ENCODE assay signal across 8 cellular contexts in genomic region chr7:155804897-155805825, GRCh38. TPM values are rescaled to one million over a fixed set of nuclear protein-coding genes. Genes with fewer than 3 reads are reported as not detected.
DNase-seq lines count a peak whose midpoint lies in the region; ATAC-seq, FAIRE-seq and TF ChIP-seq lines count a peak whose summit lies in the region.

No MANE protein-coding gene starts in this region.

- H4K5ac ChIP-seq in H1 (ENCODE audit: insufficient read length, low read depth, low read length) = no peak overlapping the region

- H3K36me3 ChIP-seq in H1 (ENCODE audit: control insufficient read depth in 2 of 4, insufficient read depth in 4 of 4, low read length in 3 of 4) = peaks cover 0 to 8% (median 0%) of the 10 kb centered on the region in 4 experiments; a peak in 2 of 8 replicates
- no peaks in the 10 kb centered on the region for H3K36me3 ChIP-seq in muscle layer of colon (ENCODE audit: insufficient read depth, low read length)

- H3K27ac ChIP-seq in H1 (ENCODE audit: low read depth, low read length) (no peak overlapping the region), muscle layer of colon (ENCODE audit: low read depth, low read length) (no peak overlapping the region)

- DNase-seq in COLO668 (lab: John Stamatoyannopoulos, UW; ENCODE audit: unreplicated experiment) = peak; percentile 69
- DNase-seq in NCI-H1105 treated with DMSO at 0.1 percent for 48 hours (lab: John Stamatoyannopoulos, UW) = peak; percentile 64
- peak; percentile 83 for DNase-seq in activated CD8-positive, alpha-beta memory T cell treated with anti-CD3 and anti-CD28 coated beads for 24 hours
- DNase-seq in H1 (ENCODE audit: low read depth in 1 of 2, low spot score in 2 of 2) = peak in 1 of 2 experiments; percentile 96
- peak; percentile 81 for DNase-seq in stimulated activated naive CD8-positive, alpha-beta T cell treated with anti-CD3 and anti-CD28 coated beads, Interleukin-15, Interleukin-2, amounts not matched to agents 100 U/mL and 50 U/mL, for 24 hours

- peak overlapping the region; percentile 21 for H2BK120ac ChIP-seq in H1 (replicated peaks; ENCODE audit: low read depth, low read length)

- H3K18ac ChIP-seq in H1 (ENCODE audit: extremely low read depth, low read length) = peak overlapping the region; percentile 71

- POLR2A ChIA-PET in H1 (lab: Charles Lee; ENCODE audit: partially characterized antibody) = interaction anchor here (1.0 kb wide), 1 partner anchor 8 kb away, joined by 3 read pairs; no protein-coding TSS in a partner anchor

- H2BK5ac ChIP-seq in H1 (ENCODE audit: low read depth, low read length) = no peak overlapping the region

- no peak overlapping the region for H3K56ac ChIP-seq in H1 (replicated peaks; ENCODE audit: insufficient read length, low read depth, low read length)

- TF ChIP-seq RAD21 in H1 (IDR thresholded peaks at IDR 0.05 in 1 of 2, conservative IDR thresholded peaks at IDR 0.05 in 1 of 2; ENCODE audit: low read depth in 2 of 2, low read length in 2 of 2) = peak; percentile 54 to 71

- H4K8ac ChIP-seq in H1 (ENCODE audit: extremely low read depth, insufficient read depth, low read length) = peak overlapping the region; percentile 41

- no peak overlapping the region for H2AFZ ChIP-seq in H1 (ENCODE audit: low read length)

- H3K23ac ChIP-seq in H1 (ENCODE audit: insufficient read length) = no peak overlapping the region

- CTCF ChIA-PET in H1 (lab: Charles Lee; ENCODE audit: partially characterized antibody) = interaction anchor here (0.6 to 1.6 kb wide), 10 partner anchors 35 to 841 kb away, joined by 3 to 7 read pairs (median 3); no protein-coding TSS in a partner anchor

- H3K9ac ChIP-seq in H1 (replicated peaks in 1 of 4; ENCODE audit: extremely low read depth in 1 of 4, low read depth in 3 of 4, low read length in 3 of 4) = no peak overlapping the region
- H3K9ac ChIP-seq in muscle layer of colon (ENCODE audit: low read length) = no peak overlapping the region

- H3K79me2 ChIP-seq in H1 (ENCODE audit: control insufficient read depth in 1 of 2, insufficient read depth in 2 of 2, low read length in 2 of 2) = no peaks in the 10 kb centered on the region

- no peak for TF ChIP-seq POLR2A in H1 (IDR thresholded peaks at IDR 0.05; ENCODE audit: control extremely low read depth in 1 of 2, low read depth in 2 of 2, low read length in 2 of 2)

- 3% methylated on average over 79 of the region's 91 CpGs; no CpG with 5 or more reads in 1 of the 2 experiments for WGBS in H1 (ENCODE audit: extremely low coverage in 1 of 2, insufficient coverage in 1 of 2, insufficient read length in 1 of 2, insufficient replicate concordance in 2 of 2, low coverage in 1 of 2, low lambda C conversion rate in 2 of 2, missing lambda C conversion rate in 1 of 2), 2 experiments

- no peak for TF ChIP-seq EP300 in H1 (IDR thresholded peaks at IDR 0.05; ENCODE audit: borderline replicate concordance in 1 of 2, low read depth in 2 of 2, low read length in 2 of 2)

- H2BK12ac ChIP-seq in H1 (ENCODE audit: low read depth, low read length) = peak overlapping the region; percentile 39; the same call in 1 of the 2 replicates

- peaks cover 81 to 100% (median 97%) of the 10 kb centered on the region in 4 experiments for H3K27me3 ChIP-seq in H1 (replicated peaks in 1 of 4; ENCODE audit: control insufficient read depth in 3 of 4, extremely low read depth in 1 of 4, insufficient read depth in 3 of 4, low read length in 3 of 4)
- peaks cover 25 to 79% of the 10 kb centered on the region in 2 donors for H3K27me3 ChIP-seq in muscle layer of colon (ENCODE audit: control insufficient read depth in 1 of 2, insufficient read depth in 2 of 2, low read length in 2 of 2)

- H4K20me1 ChIP-seq in H1 (replicated peaks in 1 of 2; ENCODE audit: control insufficient read depth in 1 of 2, insufficient read depth in 2 of 2, low read length in 2 of 2) = peaks cover 10 to 15% of the 10 kb centered on the region in 2 experiments

- H3K79me1 ChIP-seq in H1 (ENCODE audit: low read depth, low read length) = no peaks in the 10 kb centered on the region

- H3K9me3 ChIP-seq in H1 (ENCODE audit: insufficient read depth in 2 of 2, low read depth in 1 of 2, low read length in 1 of 2) (peaks cover 0 to 8% of the 10 kb centered on the region in 2 experiments; a peak in 2 of 4 replicates), muscle layer of colon (ENCODE audit: low read length) (no peaks in the 10 kb centered on the region)

- no peak overlapping the region for H3K14ac ChIP-seq in H1 (ENCODE audit: insufficient read length)

- peaks cover 11% of the 10 kb centered on the region; the same call in 1 of the 2 replicates for H3K23me2 ChIP-seq in H1 (ENCODE audit: low read depth, low read length)

- H3K4me2 ChIP-seq in H1 (ENCODE audit: insufficient read depth in 1 of 2, low read depth in 2 of 2, low read length in 2 of 2) = peak overlapping the region; percentile 40 to 78

- no peak overlapping the region for H4K91ac ChIP-seq in H1 (replicated peaks; ENCODE audit: insufficient read length, low read length)

- H3K4ac ChIP-seq in H1 (replicated peaks; ENCODE audit: insufficient read length, low read depth, low read length) = no peak overlapping the region

- no peak overlapping the region for H2AK5ac ChIP-seq in H1 (ENCODE audit: low read depth, low read length)

- TF ChIP-seq CTCF in H1 (IDR thresholded peaks at IDR 0.05; ENCODE audit: control extremely low read depth in 1 of 3, insufficient read depth in 1 of 3, low read depth in 1 of 3, low read length in 3 of 3) = peak in 2 of 3 experiments; percentile 64 to 86; a peak in 3 of 4 replicates

- 0 out of 2 replicates have a peak overlapping the region, but pooled peaks have one; percentile 34 for H2BK20ac ChIP-seq in H1 (ENCODE audit: low read length)

- peak overlapping the region in 3 of 4 experiments; percentile 27 to 56 (median 36); a peak in 7 of 8 replicates for H3K4me3 ChIP-seq in H1 (ENCODE audit: extremely low read depth in 1 of 4, insufficient read depth in 2 of 4, low read depth in 3 of 4, low read length in 4 of 4)
- H3K4me3 ChIP-seq in muscle layer of colon (ENCODE audit: low read depth in 1 of 2, low read length in 2 of 2) = peak overlapping the region; percentile 23 to 36

- FAIRE-seq in H1 (lab: Jason Lieb, UNC) = no peak

- no peak overlapping the region for H2BK15ac ChIP-seq in H1 (ENCODE audit: low read length)

- H3K4me1 ChIP-seq in H1 (replicated peaks in 1 of 4; ENCODE audit: control insufficient read depth in 3 of 4, insufficient read depth in 4 of 4, low read length in 3 of 4) = peaks cover 8 to 51% (median 35%) of the 10 kb centered on the region in 4 experiments
- H3K4me1 ChIP-seq in muscle layer of colon (ENCODE audit: insufficient read depth, low read length) = peaks cover 10% of the 10 kb centered on the region

- ATAC-seq in GM21528 (IDR thresholded peaks at IDR 0.05; ENCODE audit: low FRiP score, unreplicated experiment) = peak; percentile 41
- peak; percentile 64 for ATAC-seq in stimulated activated naive CD8-positive, alpha-beta T cell treated with anti-CD3 and anti-CD28 coated beads, Interleukin-15, Interleukin-2, amounts not matched to agents 100 U/mL and 50 U/mL, for 24 hours
- no peak for ATAC-seq in GM18870 (IDR thresholded peaks at IDR 0.05; ENCODE audit: unreplicated experiment)

TF ChIP-seq in H1, 55 proteins besides CTCF, POLR2A, EP300 and RAD21 (continues in another document):
- TF ChIP-seq EZH2 (IDR thresholded peaks at IDR 0.05; ENCODE audit: low read depth, low read length, severe bottlenecking) (peak; percentile 83), ATF3 (IDR thresholded peaks at IDR 0.05; ENCODE audit: insufficient read depth, low read depth, low read length) (no peak), TAF7 (optimal IDR thresholded peaks at IDR 0.05; ENCODE audit: borderline replicate concordance, low read depth, low read length) (no peak), RBBP5 (IDR thresholded peaks at IDR 0.05; ENCODE audit: borderline replicate concordance, low read depth, low read length) (no peak), GABPA (IDR thresholded peaks at IDR 0.05; ENCODE audit: borderline replicate concordance, insufficient read depth, low read length) (no peak), BCL11A (IDR thresholded peaks at IDR 0.05; ENCODE audit: low read depth in 2 of 2, low read length in 2 of 2) (no peak), CHD2 (IDR thresholded peaks at IDR 0.05; ENCODE audit: low read length) (no peak), SP2 (IDR thresholded peaks at IDR 0.05; ENCODE audit: low read length) (no peak), RXRA (IDR thresholded peaks at IDR 0.05; ENCODE audit: insufficient read depth, low read depth, low read length) (no peak)

RNA-seq across cellular contexts. Expression of gene SHH, which starts 7.1 kb away (rescaled TPM):
- not detected in 2 replicates for total RNA-seq in H1 (2021; fragmentation: NEBNext Ultra II Directional; extraction: Animal tissue kit (Norgen Biotek cat#: 25700))
- polyA plus RNA-seq in H1 (2011; rRNA removed) = not detected in 2 replicates
- polyA plus RNA-seq in H1 (2011; cell fraction: cytosol; rRNA removed) = 0.01 TPM
- polyA plus RNA-seq in H1 (2011; cell fraction: nucleus; rRNA removed) = not detected
- not detected in 4 replicates for polyA plus RNA-seq in H1 (2012, experiment 1 of 2)
- not detected for polyA plus RNA-seq in H1 (2012, experiment 2 of 2)
- under 0.01 TPM for polyA plus RNA-seq in H1 (2013, experiment 1 of 2)
- 0.04 TPM for polyA plus RNA-seq in H1 (2013, experiment 2 of 2)
- 0.03 TPM in 1 of 2 replicates, not detected in the other for polyA minus RNA-seq in H1 (2011; rRNA and poly(A)+ RNA removed)
- polyA minus RNA-seq in H1 (2011; cell fraction: cytosol; rRNA and poly(A)+ RNA removed) = not detected
- not detected for polyA minus RNA-seq in H1 (2011; cell fraction: nucleus; rRNA and poly(A)+ RNA removed)
